In the genomic region with DNA sequence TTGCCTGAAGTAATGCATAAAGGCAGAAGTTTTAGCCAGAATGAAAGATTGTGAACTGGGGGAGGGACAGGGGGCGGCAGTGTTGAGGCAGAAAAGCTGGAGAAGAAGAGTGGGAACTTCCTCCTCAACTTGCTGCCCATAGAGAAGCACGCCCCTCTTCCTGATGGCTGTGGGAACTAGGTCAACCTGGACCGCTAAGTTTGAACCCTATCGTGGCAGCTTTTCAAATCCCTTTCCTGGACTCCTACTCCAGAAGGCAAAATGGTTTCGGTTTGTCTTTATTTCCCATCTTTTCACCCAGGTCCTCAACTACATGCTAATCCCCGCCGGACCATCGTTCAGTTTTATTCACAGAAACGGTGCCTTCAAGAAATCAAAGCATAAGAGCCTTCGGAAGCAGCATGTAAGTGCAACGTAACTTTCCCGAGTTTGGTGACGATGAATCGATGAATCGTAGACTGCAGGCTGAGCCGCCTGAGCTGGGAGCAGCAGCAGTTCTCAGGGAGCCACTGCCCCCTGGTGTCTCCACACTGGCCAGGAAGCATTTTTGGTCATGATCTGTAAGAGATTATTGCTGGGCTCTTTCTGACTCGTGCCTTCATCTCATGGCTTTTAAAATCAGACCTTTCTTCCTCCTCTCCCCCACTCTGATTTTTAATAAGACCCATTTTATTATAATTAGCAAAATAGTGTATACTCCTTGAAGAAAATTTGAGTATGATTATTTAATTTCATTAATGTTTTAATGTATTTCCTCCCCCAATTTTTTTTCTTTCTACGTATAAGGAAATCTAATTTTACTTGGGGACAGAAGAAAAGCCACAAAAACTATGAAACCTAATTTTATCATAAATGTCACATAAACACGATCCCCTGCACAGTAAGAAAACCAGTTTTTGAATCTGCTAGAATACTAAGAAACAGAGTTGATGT, we compare ENCODE assay signal across 8 cellular contexts. TPM values are rescaled to one million over a fixed set of nuclear protein-coding genes. Genes with fewer than 3 reads are reported as not detected.
DNase-seq lines count a peak whose midpoint lies in the region; ATAC-seq and TF ChIP-seq lines count a peak whose summit lies in the region.

No MANE protein-coding gene starts in this region.

- intact Hi-C loops in heart left ventricle (cut with DNase I) (loop anchor here (1.0 to 10.0 kb wide), 13 partner anchors 125 to 385 kb away; no protein-coding TSS in a partner anchor), posterior cingulate gyrus (cut with DNase I) (loop anchor here (1.0 to 10.0 kb wide), 4 partner anchors 145 to 375 kb away; no protein-coding TSS in a partner anchor), upper lobe of right lung (cut with DNase I) (loop anchor here (10.0 kb wide), 1 partner anchor 235 kb away; no protein-coding TSS in a partner anchor)

- ATAC-seq in HG02623 (IDR thresholded peaks at IDR 0.05; ENCODE audit: unreplicated experiment) (peak; percentile 90), heart left ventricle (peak; percentile 91 to 99 (median 98)), upper lobe of right lung (peak; percentile 99)
- ATAC-seq in activated naive CD8-positive, alpha-beta T cell treated with anti-CD3 and anti-CD28 coated beads, Interleukin-2, amount 50 U/mL, for 24 hours: peak; percentile 96

- peak overlapping the region; percentile 69 for H3K9ac ChIP-seq in SU-DHL-6 (ENCODE audit: low read length)

- DNase-seq in GM10266 (ENCODE audit: extremely low spot score): peak; percentile 72
- DNase-seq in NCI-H1092 treated with DMSO at 0.1 percent for 48 hours (lab: John Stamatoyannopoulos, UW): peak; percentile 66
- DNase-seq in activated naive CD8-positive, alpha-beta T cell treated with anti-CD3 and anti-CD28 coated beads, Interleukin-2, amount 50 U/mL, for 24 hours: peak; percentile 84
- DNase-seq in heart left ventricle: peak; percentile 80 to 89 (median 84)
- peak; percentile 71 to 98 (median 88) for DNase-seq in posterior cingulate gyrus
- DNase-seq in upper lobe of right lung: peak; percentile 89

- peak overlapping the region; percentile 98 for H2AFZ ChIP-seq in SU-DHL-6 (ENCODE audit: low read depth, low read length, severe bottlenecking)

- H3K36me3 Mint-ChIP-seq in activated naive CD8-positive, alpha-beta T cell treated with anti-CD3 and anti-CD28 coated beads, Interleukin-2, amount 50 U/mL, for 24 hours (ENCODE audit: low read depth): no peaks in the 10 kb centered on the region

- peak overlapping the region; percentile 62 for H3K4me3 ChIP-seq in SU-DHL-6 (ENCODE audit: insufficient read depth, low read length, poor library complexity, severe bottlenecking)
- H3K4me3 ChIP-seq in heart left ventricle: peak overlapping the region; percentile 42 to 86 (median 63)
- peak overlapping the region; percentile 59 for H3K4me3 ChIP-seq in upper lobe of right lung

- H3K9me2 ChIP-seq in SU-DHL-6 (replicated peaks; ENCODE audit: insufficient read depth, low read length): no peaks in the 10 kb centered on the region

- H3K4me1 ChIP-seq in heart left ventricle (peaks cover 0 to 6% (median 0%) of the 10 kb centered on the region in 12 donors), upper lobe of right lung (peaks cover 3% of the 10 kb centered on the region)

- H4K20me1 ChIP-seq in SU-DHL-6 (ENCODE audit: low read depth, low read length): no peaks in the 10 kb centered on the region

- H3K9me3 ChIP-seq in SU-DHL-6 (ENCODE audit: insufficient read depth, low read length) (no peaks in the 10 kb centered on the region), heart left ventricle (no peaks in the 10 kb centered on the region), upper lobe of right lung (no peaks in the 10 kb centered on the region)

- H3K9me3 Mint-ChIP-seq in activated naive CD8-positive, alpha-beta T cell treated with anti-CD3 and anti-CD28 coated beads, Interleukin-2, amount 50 U/mL, for 24 hours: no peaks in the 10 kb centered on the region

- peak overlapping the region; percentile 82 for H3K27ac Mint-ChIP-seq in activated naive CD8-positive, alpha-beta T cell treated with anti-CD3 and anti-CD28 coated beads, Interleukin-2, amount 50 U/mL, for 24 hours

- no peaks in the 10 kb centered on the region for H3K36me3 ChIP-seq in SU-DHL-6 (ENCODE audit: low read length)
- H3K36me3 ChIP-seq in heart left ventricle: no peaks in the 10 kb centered on the region
- H3K36me3 ChIP-seq in upper lobe of right lung: no peaks in the 10 kb centered on the region

- TF ChIP-seq POLR2A in heart left ventricle (IDR thresholded peaks at IDR 0.05): no peak

- TF ChIP-seq CTCF in GM10266 (IDR thresholded peaks at IDR 0.05; ENCODE audit: control insufficient read depth, insufficient read depth, low read depth, missing control alignments): peak; percentile 95
- TF ChIP-seq CTCF in SU-DHL-6 (IDR thresholded peaks at IDR 0.05; ENCODE audit: insufficient read depth, low read length, poor library complexity, severe bottlenecking): peak; percentile 33
- TF ChIP-seq CTCF in heart left ventricle (IDR thresholded peaks at IDR 0.05): peak; percentile 79 to 97 (median 89)
- peak; percentile 90 for TF ChIP-seq CTCF in upper lobe of right lung (IDR thresholded peaks at IDR 0.05)

- H3K27me3 ChIP-seq in SU-DHL-6 (ENCODE audit: low read length): no peaks in the 10 kb centered on the region
- H3K27me3 ChIP-seq in heart left ventricle: no peaks in the 10 kb centered on the region
- no peaks in the 10 kb centered on the region for H3K27me3 ChIP-seq in upper lobe of right lung

- H3F3A ChIP-seq in SU-DHL-6 (ENCODE audit: insufficient read depth): 0 out of 2 replicates have a peak, but pooled peaks cover 4% of the 10 kb centered on the region

- peak overlapping the region; percentile 93 for H3K4me2 ChIP-seq in SU-DHL-6 (ENCODE audit: low read depth, low read length, poor library complexity, severe bottlenecking)

- no peaks in the 10 kb centered on the region for H3K79me2 ChIP-seq in SU-DHL-6 (ENCODE audit: insufficient read depth, low read length)

- H3K4me1 Mint-ChIP-seq in activated naive CD8-positive, alpha-beta T cell treated with anti-CD3 and anti-CD28 coated beads, Interleukin-2, amount 50 U/mL, for 24 hours: peaks cover 30% of the 10 kb centered on the region

- H3K27ac ChIP-seq in SU-DHL-6 (ENCODE audit: low read depth, low read length): peak overlapping the region; percentile 76
- H3K27ac ChIP-seq in heart left ventricle: peak overlapping the region in 11 of 12 donors; percentile 6 to 75 (median 60)
- peak overlapping the region; percentile 75 for H3K27ac ChIP-seq in upper lobe of right lung

- 8 to 9% (median 9%) methylated on average over 19 of the region's 19 CpGs for WGBS in heart left ventricle, 4 donors

- peak overlapping the region; percentile 92 for H3K4me3 Mint-ChIP-seq in activated naive CD8-positive, alpha-beta T cell treated with anti-CD3 and anti-CD28 coated beads, Interleukin-2, amount 50 U/mL, for 24 hours

- no peaks in the 10 kb centered on the region for H3K27me3 Mint-ChIP-seq in activated naive CD8-positive, alpha-beta T cell treated with anti-CD3 and anti-CD28 coated beads, Interleukin-2, amount 50 U/mL, for 24 hours

RNA-seq across cellular contexts. Expression of a gene that starts 21.4 kb away (rescaled TPM):
- total RNA-seq in heart left ventricle: not detected
- polyA plus RNA-seq in heart left ventricle: not detected
- total RNA-seq in upper lobe of right lung: not detected

Comparison
In these comparisons a context has a peak if more than half of its experiments do, and no peak if none do; other contexts are left out.
1. Peak in every context shown above with its lines: DNase-seq, ATAC-seq, H3K4me3 ChIP-seq and H3K27ac ChIP-seq.
2. CTCF ChIP-seq: peak in every context shown above with its lines; median percentile 95 in GM10266; 90 in upper lobe of right lung; 89 in heart left ventricle; 33 in SU-DHL-6.